ENCODE assay signal across 13 cellular contexts in genomic region chr20:37758332-37758731, GRCh38.
A peak's percentile ranks its signal among the peaks of the same experiment; 100 is the strongest.
DNase-seq lines count a peak whose midpoint lies in the region; TF ChIP-seq lines count a peak whose summit lies in the region.
"Had no signal": no experiment of that assay in that cellular context is flagged by ENCODE, and none has a peak within 500 bp of the region (broad histone marks: within the 10 kb centered on the region; RNA-seq: fewer than 3 reads in every experiment).

No MANE protein-coding gene starts in this region.

- no peak overlapping the region for H3K4me2 ChIP-seq in OCI-LY1 (ENCODE audit: low read length)

- H3K36me3 ChIP-seq in OCI-LY1 (ENCODE audit: insufficient read depth, low read length) (peaks cover 9% of the 10 kb centered on the region; the same call in 1 of the 2 replicates), tibial artery (peaks cover 14 to 51% (median 16%) of the 10 kb centered on the region in 3 donors)

- H3K4me3 ChIP-seq in OCI-LY1 (ENCODE audit: low read depth, low read length, poor library complexity, severe bottlenecking) (no peak overlapping the region), fibroblast of the aortic adventitia (ENCODE audit: low read depth, low read length) (no peak overlapping the region), retinal pigment epithelial cell (ENCODE audit: low read length) (no peak overlapping the region), tibial artery (no peak overlapping the region)
- H3K4me3 ChIP-seq: thoracic aorta had no signal

- H3K4me1 ChIP-seq in OCI-LY1 (ENCODE audit: insufficient read depth, low read length, severe bottlenecking) (no peaks in the 10 kb centered on the region), tibial artery (peaks cover 0 to 11% (median 5%) of the 10 kb centered on the region in 4 donors)

- no peaks in the 10 kb centered on the region for H3K27me3 ChIP-seq in OCI-LY1 (ENCODE audit: insufficient read depth, low read length)
- no peaks in the 10 kb centered on the region for H3K27me3 ChIP-seq in tibial artery

- no peak overlapping the region for H2AFZ ChIP-seq in OCI-LY1 (ENCODE audit: low read length)

- no peak overlapping the region for H3K9ac ChIP-seq in OCI-LY1 (ENCODE audit: low read length)

- H3K79me2 ChIP-seq in OCI-LY1 (ENCODE audit: insufficient read depth, low read length): no peaks in the 10 kb centered on the region

- no peak overlapping the region for H3K27ac ChIP-seq in OCI-LY1 (ENCODE audit: low read depth, low read length, poor library complexity, severe bottlenecking)
- H3K27ac ChIP-seq in tibial artery: no peak overlapping the region
- H3K27ac ChIP-seq: HL-60, thoracic aorta had no signal

- H3F3A ChIP-seq in OCI-LY1 (ENCODE audit: insufficient read depth, low read length): no peaks in the 10 kb centered on the region

- intact Hi-C loops in tibial artery (cut with DNase I; ENCODE audit: low total_unique reads): no loop called here

- no peaks in the 10 kb centered on the region for H4K20me1 ChIP-seq in OCI-LY1 (ENCODE audit: insufficient read depth, low read length)

- TF ChIP-seq CTCF in OCI-LY1 (IDR thresholded peaks at IDR 0.05; ENCODE audit: low read length) (peak; percentile 32; the same call in 1 of the 2 replicates), fibroblast of the aortic adventitia (IDR thresholded peaks at IDR 0.05; ENCODE audit: insufficient read depth, low read length) (peak; percentile 7), retinal pigment epithelial cell (conservative IDR thresholded peaks at IDR 0.05; ENCODE audit: low read depth, low read length) (peak; percentile 35), tibial artery (IDR thresholded peaks at IDR 0.05) (no peak)

- H3K9me3 ChIP-seq in OCI-LY1 (ENCODE audit: low read length): no peaks in the 10 kb centered on the region
- no peaks in the 10 kb centered on the region for H3K9me3 ChIP-seq in tibial artery
- H3K9me3 ChIP-seq: thoracic aorta had no signal

- peak; percentile 49 for DNase-seq in activated CD8-positive, alpha-beta memory T cell treated with anti-CD3 and anti-CD28 coated beads, Interleukin-2, amount 50 U/mL, for 48 hours
- DNase-seq in activated CD8-positive, alpha-beta memory T cell treated with anti-CD3 and anti-CD28 coated beads for 24 hours: no peak
- DNase-seq in fibroblast of the aortic adventitia (ENCODE audit: low read depth) (no peak), retinal pigment epithelial cell (ENCODE audit: low read depth) (no peak), KG1 (lab: John Stamatoyannopoulos, UW) (no peak), activated gamma-delta T cell (lab: John Stamatoyannopoulos, UW) (no peak), tibial artery (no peak)
- DNase-seq: hippocampal formation, NCI-H1930, SW 1271 had no signal

- H3K9me2 ChIP-seq in OCI-LY1 (ENCODE audit: low read depth, low read length): no peaks in the 10 kb centered on the region

Comparison
In these comparisons a context has a peak if more than half of its experiments do, and no peak if none do; other contexts are left out.
1. CTCF ChIP-seq: peak in OCI-LY1 (single experiment), fibroblast of the aortic adventitia (single experiment) and retinal pigment epithelial cell (single experiment); none in tibial artery (0 of 2).